9 cellular contexts compared by ENCODE assay signal in the genomic region with DNA sequence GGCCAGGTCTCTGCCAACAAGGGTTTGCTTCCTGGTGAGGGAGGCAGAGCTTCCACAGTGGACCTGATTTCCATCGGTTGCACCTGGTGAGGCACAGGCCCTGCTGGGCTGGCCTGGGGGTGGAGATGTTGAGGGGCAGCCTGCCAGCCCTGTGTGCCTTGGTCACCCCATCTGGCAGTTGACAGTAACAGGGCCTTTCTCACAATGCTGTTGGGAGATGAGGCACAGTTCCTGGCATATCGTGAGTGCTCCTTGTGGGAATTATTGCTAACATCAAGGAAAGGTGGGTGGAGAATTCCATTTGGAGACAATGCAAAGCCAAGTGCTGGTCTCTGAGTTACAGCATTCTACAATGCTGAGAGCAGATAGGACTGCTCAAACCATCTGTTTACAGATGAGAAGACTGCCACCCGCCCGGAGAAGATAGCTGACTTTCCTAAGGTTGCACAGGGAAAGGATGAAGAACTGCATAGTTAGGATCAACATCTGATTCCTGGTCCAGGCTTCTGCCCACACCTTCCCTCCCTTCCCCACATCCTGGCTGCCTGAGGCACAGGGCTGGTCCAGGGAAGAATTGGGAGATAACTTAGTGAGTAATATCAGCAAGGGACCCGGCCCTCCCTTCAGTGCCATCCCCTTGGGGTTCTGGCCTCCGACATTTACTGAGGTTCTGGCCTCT. TPM values are rescaled to one million over a fixed set of nuclear protein-coding genes. Genes with fewer than 3 reads are reported as not detected.
A peak's percentile ranks its signal among the peaks of the same experiment; 100 is the strongest.
DNase-seq lines count a peak whose midpoint lies in the region; ATAC-seq, FAIRE-seq and TF ChIP-seq lines count a peak whose summit lies in the region.
"Had no signal": no experiment of that assay in that cellular context is flagged by ENCODE, and none has a peak within 500 bp of the region (broad histone marks: within the 10 kb centered on the region; RNA-seq: fewer than 3 reads in every experiment).

No MANE protein-coding gene starts in this region.

- H3K79me2 ChIP-seq in HepG2 (ENCODE audit: insufficient read depth, low read length) = peaks cover 25% of the 10 kb centered on the region

- peak overlapping the region; percentile 90 for H3K4me2 ChIP-seq in HepG2 (ENCODE audit: low read depth, low read length)

- H3K9ac ChIP-seq in HUES48 (ENCODE audit: low read depth, low read length) = peak overlapping the region; percentile 41; the same call in 1 of the 2 replicates
- peak overlapping the region; percentile 85 for H3K9ac ChIP-seq in HepG2 (ENCODE audit: insufficient read depth, low read depth, low read length)

- H3K9me3 ChIP-seq in HUES48 (ENCODE audit: control insufficient read depth, insufficient read depth, low read length) (no peaks in the 10 kb centered on the region), HepG2 (ENCODE audit: low read length) (no peaks in the 10 kb centered on the region), stomach (no peaks in the 10 kb centered on the region)
- H3K9me3 ChIP-seq: adrenal gland had no signal

- H3K36me3 ChIP-seq in HUES48 (ENCODE audit: control insufficient read depth, insufficient read depth, low read length) = peaks cover 9% of the 10 kb centered on the region; the same call in 1 of the 2 replicates
- H3K36me3 ChIP-seq in bronchial epithelial cell (ENCODE audit: control insufficient read depth, insufficient read depth, low read length) = peaks cover 13% of the 10 kb centered on the region
- H3K36me3 ChIP-seq in HepG2 (replicated peaks in 1 of 2; ENCODE audit: control insufficient read depth in 1 of 2, insufficient read depth in 2 of 2, low read length in 2 of 2) = no peaks in the 10 kb centered on the region; a peak in 1 of 5 replicates
- H3K36me3 ChIP-seq in stomach = no peaks in the 10 kb centered on the region
- H3K36me3 ChIP-seq: adrenal gland had no signal

- TF ChIP-seq EP300 in HepG2 (IDR thresholded peaks at IDR 0.05; ENCODE audit: low read depth in 2 of 2, low read length in 2 of 2) (no peak), HepG2 (CRISPR knock-in tag; IDR thresholded peaks at IDR 0.05; ENCODE audit: borderline replicate concordance) (no peak), stomach (IDR thresholded peaks at IDR 0.05) (no peak)

- H3K27ac ChIP-seq in HUES48 (ENCODE audit: low read depth, low read length) = no peak overlapping the region
- peak overlapping the region; percentile 72 for H3K27ac ChIP-seq in HepG2 (ENCODE audit: extremely low read length, insufficient read depth, low read length)
- H3K27ac ChIP-seq in stomach = peak overlapping the region; percentile 88 to 97 (median 92)
- H3K27ac ChIP-seq: adrenal gland had no signal

- ATAC-seq in HepG2 = peak; percentile 12; the same call in 1 of the 3 replicates
- no peak for ATAC-seq in HG02678 (IDR thresholded peaks at IDR 0.05; ENCODE audit: unreplicated experiment)
- no peak for ATAC-seq in HG03159 (IDR thresholded peaks at IDR 0.05; ENCODE audit: unreplicated experiment)
- ATAC-seq: activated CD4-positive, CD25-positive, alpha-beta regulatory T cell treated with anti-CD3 and anti-CD28 coated beads, Interleukin-2, amount 50 U/mL, for 24 hours had no signal

- H3K4me3 ChIP-seq in HUES48 (ENCODE audit: low read depth, low read length) = peak overlapping the region; percentile 95
- H3K4me3 ChIP-seq in bronchial epithelial cell (ENCODE audit: low read depth, low read length) = peak overlapping the region; percentile 78
- peak overlapping the region; percentile 88 to 97 (median 96) for H3K4me3 ChIP-seq in HepG2 (replicated peaks in 1 of 3; ENCODE audit: insufficient read depth in 1 of 3, low read depth in 2 of 3, low read length in 3 of 3)
- H3K4me3 ChIP-seq in stomach = peak overlapping the region in 3 of 4 donors; percentile 66 to 80 (median 77)

- peaks cover 7% of the 10 kb centered on the region for H3K27me3 ChIP-seq in HUES48 (ENCODE audit: control insufficient read depth, insufficient read depth, low read length)
- no peaks in the 10 kb centered on the region for H3K27me3 ChIP-seq in bronchial epithelial cell (ENCODE audit: control insufficient read depth, insufficient read depth, low read length)
- H3K27me3 ChIP-seq in HepG2 (ENCODE audit: control insufficient read depth in 1 of 2, insufficient read depth in 2 of 2, low read length in 2 of 2) = peaks cover 2 to 26% of the 10 kb centered on the region in 2 experiments; a peak in 2 of 5 replicates
- H3K27me3 ChIP-seq in stomach = peaks cover 0 to 34% (median 10%) of the 10 kb centered on the region in 3 donors

- DNase-seq in bronchial epithelial cell (ENCODE audit: low read depth) = peak; percentile 62
- no peak for DNase-seq in HepG2 (ENCODE audit: low spot score)
- peak; percentile 57 for DNase-seq in stomach
- DNase-seq in cardiac septum (ENCODE audit: low spot score) = no peak
- DNase-seq: adrenal gland had no signal

- no peak for TF ChIP-seq CTCF in bronchial epithelial cell (IDR thresholded peaks at IDR 0.05; ENCODE audit: insufficient read depth, low read length, severe bottlenecking)
- TF ChIP-seq CTCF in HepG2 (CRISPR knock-in tag; IDR thresholded peaks at IDR 0.05) = no peak
- no peak for TF ChIP-seq CTCF in stomach (IDR thresholded peaks at IDR 0.05)

- FAIRE-seq in bronchial epithelial cell (lab: Jason Lieb, UNC) (peak; percentile 97), HepG2 (lab: Jason Lieb, UNC) (no peak)

- peaks cover 12% of the 10 kb centered on the region for H3K4me1 ChIP-seq in HUES48 (ENCODE audit: control insufficient read depth, insufficient read depth, low read length)
- H3K4me1 ChIP-seq in HepG2 (ENCODE audit: insufficient read depth, low read length) = peaks cover 80% of the 10 kb centered on the region
- peaks cover 9 to 47% (median 36%) of the 10 kb centered on the region in 4 donors for H3K4me1 ChIP-seq in stomach

- no peak for TF ChIP-seq RAD21 in HepG2 (CRISPR knock-in tag; IDR thresholded peaks at IDR 0.05)

- 68% methylated on average over 5 of the region's 6 CpGs for WGBS in HepG2 (ENCODE audit: low lambda C conversion rate)
- WGBS in stomach, 5 donors = 56 to 76% (median 71%) methylated on average over 5 to 6 of the region's 6 CpGs

- TF ChIP-seq POLR2A in HepG2 (IDR thresholded peaks at IDR 0.05; ENCODE audit: insufficient read depth in 1 of 2, low read depth in 2 of 2, low read length in 2 of 2) (no peak), stomach (IDR thresholded peaks at IDR 0.05) (no peak)

- intact Hi-C loops in HepG2 (cut with micrococcal nuclease; ENCODE audit: unreplicated experiment) = no loop called here
- intact Hi-C loops in stomach (cut with DNase I; ENCODE audit: low total_unique reads) = no loop called here
- intact Hi-C loops in cardiac septum (cut with DNase I) = loop anchor here (5.0 kb wide), 1 partner anchor 248 kb away; no protein-coding TSS in a partner anchor

- no TSS peak for BruUV-seq in HepG2 (replicated peaks; lab: Mats Ljungman, UMichigan)

- no peak overlapping the region for H2AFZ ChIP-seq in HepG2 (ENCODE audit: low read length)

- in situ Hi-C loops in HepG2 (cut with HindIII; ENCODE audit: extremely low pct_ligation_motif_present, low pct_unique_long_range_greater_than_20kb) = no loop called here

- POLR2A ChIA-PET in HepG2 (lab: Yijun Ruan, JAX) = interaction anchor here (0.7 to 1.3 kb wide), 4 partner anchors 20 to 255 kb away, joined by 3 read pairs; partner anchors contain the start of genes SNRNP40 and ZCCHC17

- CTCF ChIA-PET in HepG2 (lab: Yijun Ruan, JAX; ENCODE audit: low intra/inter-chr PET ratio, low total read pairs) = no interaction called here

- no peaks in the 10 kb centered on the region for H4K20me1 ChIP-seq in HepG2 (ENCODE audit: insufficient read depth, low read length)

RNA-seq across cellular contexts. Expression of gene SERINC2, which starts 1.8 kb away (rescaled TPM):
- total RNA-seq in bronchial epithelial cell (23.2 and 40.7 TPM in 2 replicates), HepG2 (2016; rRNA removed; fragmentation: Illumina TruSeq; extraction: Trizol) (3.0 and 4.8 TPM in 2 replicates), stomach (100 to 1,000 TPM in 1 of 5 donors, 10 to 100 TPM in 4; 12.3 to 114 (median 92.0) TPM), cardiac septum (2.8 TPM)
- total RNA-seq in HepG2 (2016; cell fraction: cytosol; rRNA removed; fragmentation: Illumina TruSeq; extraction: Trizol; ENCODE audit: low read depth) = 9.1 and 12.6 TPM in 2 replicates
- 2.2 and 4.5 TPM in 2 replicates for total RNA-seq in HepG2 (2016; cell fraction: insoluble cytoplasmic fraction; rRNA removed; fragmentation: Illumina TruSeq; extraction: Trizol)
- total RNA-seq in HepG2 (2016; cell fraction: membrane; rRNA removed; fragmentation: Illumina TruSeq; extraction: Trizol) = 12.8 and 17.7 TPM in 2 replicates
- 4.1 and 4.4 TPM in 2 replicates for total RNA-seq in HepG2 (2016; cell fraction: nucleus; rRNA removed; fragmentation: Illumina TruSeq; extraction: Trizol)
- polyA plus RNA-seq in HepG2 (2011; rRNA removed) (126 and 165 TPM in 2 replicates), stomach (10 to 100 TPM; 50.9 to 76.3 (median 55.6) TPM)
- polyA plus RNA-seq in HepG2 (2011; cell fraction: cytosol; rRNA removed) = 143 and 167 TPM in 2 replicates
- polyA plus RNA-seq in HepG2 (2011; cell fraction: nucleus; rRNA removed) = 209 and 229 TPM in 2 replicates
- 90.5 and 102 TPM in 2 replicates for polyA plus RNA-seq in HepG2 (2012)
- polyA plus RNA-seq in HepG2 (2016; cell fraction: cytosol; fragmentation: Illumina TruSeq; extraction: Trizol; ENCODE audit: low read depth) = 28.9 and 29.6 TPM in 2 replicates
- 6.0 and 7.0 TPM in 2 replicates for polyA plus RNA-seq in HepG2 (2016; cell fraction: insoluble cytoplasmic fraction; fragmentation: Illumina TruSeq; extraction: Trizol; ENCODE audit: low read depth)
- polyA plus RNA-seq in HepG2 (2016; cell fraction: membrane; fragmentation: Illumina TruSeq; extraction: Trizol; ENCODE audit: low read depth) = 31.1 and 34.7 TPM in 2 replicates
- 13.8 and 14.5 TPM in 2 replicates for polyA plus RNA-seq in HepG2 (2016; cell fraction: nucleus; fragmentation: Illumina TruSeq; extraction: Trizol; ENCODE audit: insufficient read depth, low read depth)
- 18.6 and 182 TPM in 2 replicates for polyA minus RNA-seq in HepG2 (2011; rRNA and poly(A)+ RNA removed; ENCODE audit: low replicate concordance)
- polyA minus RNA-seq in HepG2 (2011; cell fraction: cytosol; rRNA and poly(A)+ RNA removed) = 50.9 and 52.1 TPM in 2 replicates
- polyA minus RNA-seq in HepG2 (2011; cell fraction: nucleus; rRNA and poly(A)+ RNA removed) = 32.4 and 36.7 TPM in 2 replicates

RNA-seq across cellular contexts. Expression of gene FABP3, which starts 42.0 kb away (rescaled TPM):
- 0.79 and 3.8 TPM in 2 replicates for total RNA-seq in bronchial epithelial cell
- 0.24 and 0.46 TPM in 2 replicates for total RNA-seq in HepG2 (2016; rRNA removed; fragmentation: Illumina TruSeq; extraction: Trizol)
- total RNA-seq in HepG2 (2016; cell fraction: cytosol; rRNA removed; fragmentation: Illumina TruSeq; extraction: Trizol; ENCODE audit: low read depth) = not detected in 2 replicates
- total RNA-seq in HepG2 (2016; cell fraction: insoluble cytoplasmic fraction; rRNA removed; fragmentation: Illumina TruSeq; extraction: Trizol) = 0.17 TPM in 1 of 2 replicates, not detected in the other
- total RNA-seq in HepG2 (2016; cell fraction: membrane; rRNA removed; fragmentation: Illumina TruSeq; extraction: Trizol) = 0.40 TPM in 1 of 2 replicates, not detected in the other
- not detected in 2 replicates for total RNA-seq in HepG2 (2016; cell fraction: nucleus; rRNA removed; fragmentation: Illumina TruSeq; extraction: Trizol)
- 0.21 and 0.37 TPM in 2 replicates for polyA plus RNA-seq in HepG2 (2011; rRNA removed)
- 0.28 and 0.64 TPM in 2 replicates for polyA plus RNA-seq in HepG2 (2011; cell fraction: cytosol; rRNA removed)
- 0.38 TPM in 1 of 2 replicates, not detected in the other for polyA plus RNA-seq in HepG2 (2011; cell fraction: nucleus; rRNA removed)
- polyA plus RNA-seq in HepG2 (2012) = 0.45 TPM in 1 of 2 replicates, not detected in the other
- polyA plus RNA-seq in HepG2 (2016; cell fraction: cytosol; fragmentation: Illumina TruSeq; extraction: Trizol; ENCODE audit: low read depth) = not detected in 2 replicates
- not detected in 2 replicates for polyA plus RNA-seq in HepG2 (2016; cell fraction: insoluble cytoplasmic fraction; fragmentation: Illumina TruSeq; extraction: Trizol; ENCODE audit: low read depth)
- 0.43 TPM in 1 of 2 replicates, not detected in the other for polyA plus RNA-seq in HepG2 (2016; cell fraction: membrane; fragmentation: Illumina TruSeq; extraction: Trizol; ENCODE audit: low read depth)
- not detected in 2 replicates for polyA plus RNA-seq in HepG2 (2016; cell fraction: nucleus; fragmentation: Illumina TruSeq; extraction: Trizol; ENCODE audit: insufficient read depth, low read depth)
- 0.82 and 10.2 TPM in 2 replicates for polyA minus RNA-seq in HepG2 (2011; rRNA and poly(A)+ RNA removed; ENCODE audit: low replicate concordance)
- not detected in 2 replicates for polyA minus RNA-seq in HepG2 (2011; cell fraction: cytosol; rRNA and poly(A)+ RNA removed)
- not detected in 2 replicates for polyA minus RNA-seq in HepG2 (2011; cell fraction: nucleus; rRNA and poly(A)+ RNA removed)
- 10 to 100 TPM in 3 of 5 donors, 1 to 10 TPM in 1, not detected in 1; 7.6 to 60.3 (median 15.6) TPM for total RNA-seq in stomach
- 10 to 100 TPM; 43.0 to 73.5 (median 64.4) TPM for polyA plus RNA-seq in stomach
- total RNA-seq in cardiac septum = 3,048 TPM

Comparison
In these comparisons a context has a peak if more than half of its experiments do, and no peak if none do; other contexts are left out.
1. DNase-seq: peak in bronchial epithelial cell (single experiment) and stomach (single experiment); none in HepG2 (single experiment) and cardiac septum (single experiment).
2. RNA of gene FABP3, which starts 42.0 kb away (total RNA-seq): 3,048 TPM in cardiac septum (single experiment); 7.6 to 60.3 TPM in stomach, 0.79 to 3.8 TPM in bronchial epithelial cell and 0.17 to 0.46 TPM in HepG2; every median in the first group is over 10 times any median in the second.
3. Peak in every context shown above with its lines, with median percentiles within 50 percentile points of each other: H3K4me3 ChIP-seq.